Comparison of ENCODE assay signal across 21 cellular contexts in the genomic region with DNA sequence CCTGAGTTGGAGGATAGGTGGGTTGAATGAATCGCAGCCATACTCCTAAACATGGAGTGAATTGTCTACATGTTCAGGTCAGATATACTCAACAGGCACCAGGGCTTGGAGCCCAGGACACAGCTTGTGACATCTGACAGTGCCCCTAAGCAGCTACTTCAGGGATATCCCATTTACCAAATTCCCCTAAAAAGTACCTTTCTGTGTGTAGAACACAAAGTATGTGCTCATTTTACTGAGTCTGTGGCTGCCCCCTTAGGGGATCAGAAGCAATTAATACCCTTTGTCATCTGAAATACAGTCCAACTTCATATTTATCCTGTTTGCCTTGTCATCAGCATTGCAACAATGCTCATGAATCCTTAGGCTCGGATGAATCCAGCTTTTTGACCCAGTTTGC. TPM values are rescaled to one million over a fixed set of nuclear protein-coding genes. Genes with fewer than 3 reads are reported as not detected.
DNase-seq lines count a peak whose midpoint lies in the region; ATAC-seq and TF ChIP-seq lines count a peak whose summit lies in the region.
"Had no signal": no experiment of that assay in that cellular context is flagged by ENCODE, and none has a peak within 500 bp of the region (broad histone marks: within the 10 kb centered on the region; RNA-seq: fewer than 3 reads in every experiment).

No MANE protein-coding gene starts in this region.

- H3K79me2 ChIP-seq in GM23338 (replicated peaks; ENCODE audit: insufficient read depth) (no peaks in the 10 kb centered on the region), Loucy (ENCODE audit: insufficient read depth, low read length) (no peaks in the 10 kb centered on the region)

- H3K36me3 ChIP-seq in GM23338 (ENCODE audit: insufficient read depth), result no peaks in the 10 kb centered on the region
- no peaks in the 10 kb centered on the region for H3K36me3 ChIP-seq in Loucy (ENCODE audit: insufficient read depth, low read length)
- H3K36me3 ChIP-seq: BE2C, Peyer's patch, SJSA1 had no signal

- H3K9me2 ChIP-seq in GM23338 (ENCODE audit: insufficient read depth) (no peaks in the 10 kb centered on the region), Loucy (replicated peaks; ENCODE audit: low read depth, low read length) (no peaks in the 10 kb centered on the region)

- H2AFZ ChIP-seq in GM23338, result no peak overlapping the region
- H2AFZ ChIP-seq in Loucy (ENCODE audit: low read length), result peak overlapping the region; percentile 59; the same call in 1 of the 2 replicates

- H3K9me3 Mint-ChIP-seq in GM23338, result no peaks in the 10 kb centered on the region
- no peaks in the 10 kb centered on the region for H3K9me3 Mint-ChIP-seq in activated naive CD4-positive, alpha-beta T cell treated with anti-CD3 and anti-CD28 coated beads, Interleukin-2, amount 50 U/mL, for 72 hours
- H3K9me3 Mint-ChIP-seq: IgD-negative memory B cell had no signal

- peak; percentile 55 for ATAC-seq in GM18508 (IDR thresholded peaks at IDR 0.05; ENCODE audit: insufficient read depth, unreplicated experiment)
- ATAC-seq in GM23338, result no peak
- peak; percentile 18 for ATAC-seq in left colon
- no peak for ATAC-seq in GM21825 (IDR thresholded peaks at IDR 0.05; ENCODE audit: unreplicated experiment)
- no peak for ATAC-seq in activated naive CD4-positive, alpha-beta T cell treated with anti-CD3 and anti-CD28 coated beads, Interleukin-2, amount 50 U/mL, for 72 hours
- no peak for ATAC-seq in GM18502 (IDR thresholded peaks at IDR 0.05; ENCODE audit: poor library complexity, unreplicated experiment)
- ATAC-seq in HG03095 (IDR thresholded peaks at IDR 0.05; ENCODE audit: unreplicated experiment), result no peak

- 0 out of 2 replicates have a peak overlapping the region, but pooled peaks have one; percentile 30 for H3K27ac ChIP-seq in GM23338 (ENCODE audit: low read depth)
- H3K27ac ChIP-seq: Peyer's patch, SJSA1 had no signal

- H3K27ac Mint-ChIP-seq in GM23338, result no peak overlapping the region
- H3K27ac Mint-ChIP-seq in activated naive CD4-positive, alpha-beta T cell treated with anti-CD3 and anti-CD28 coated beads, Interleukin-2, amount 50 U/mL, for 72 hours, result no peak overlapping the region
- H3K27ac Mint-ChIP-seq: IgD-negative memory B cell had no signal

- H4K20me1 ChIP-seq in GM23338 (replicated peaks; ENCODE audit: insufficient read depth), result no peaks in the 10 kb centered on the region
- H4K20me1 ChIP-seq in Loucy (ENCODE audit: insufficient read depth, low read length, poor library complexity, severe bottlenecking), result no peaks in the 10 kb centered on the region

- H3K27me3 Mint-ChIP-seq in GM23338 (ENCODE audit: insufficient read depth, low read depth, poor library complexity), result peaks cover 10% of the 10 kb centered on the region

- DNase-seq in GM23338 (ENCODE audit: low spot score) (no peak), left colon (no peak)
- DNase-seq in activated naive CD4-positive, alpha-beta T cell treated with anti-CD3 and anti-CD28 coated beads, Interleukin-2, amount 50 U/mL, for 72 hours (ENCODE audit: low spot score in 2 of 2), result no peak
- DNase-seq: BE2C; CD4-positive, CD25-positive, alpha-beta regulatory T cell; COR-L47; Kasumi-1; MM.1S; NCI-H1092 treated with DMSO at 0.1 percent for 48 hours; NCI-H2029 treated with DMSO at 0.1 percent for 48 hours; NCI-H2171; NCI-H446; NCI-H526 treated with DMSO at 0.1 percent for 48 hours; Peyer's patch had no signal

- H3F3A ChIP-seq in GM23338 (replicated peaks; ENCODE audit: low read depth) (no peaks in the 10 kb centered on the region; the same call in 1 of the 2 replicates), Loucy (ENCODE audit: low read depth) (no peaks in the 10 kb centered on the region)

- TF ChIP-seq CTCF in GM23338 (conservative IDR thresholded peaks at IDR 0.05; ENCODE audit: low read depth in 2 of 2), result no peak
- no peak for TF ChIP-seq CTCF in Loucy (conservative IDR thresholded peaks at IDR 0.05; ENCODE audit: low read length)

- H3K9me3 ChIP-seq in Loucy (ENCODE audit: insufficient read depth, low read depth, low read length), result no peaks in the 10 kb centered on the region
- H3K9me3 ChIP-seq: BE2C, Peyer's patch, SJSA1 had no signal

- peaks cover 43% of the 10 kb centered on the region for H3K4me1 ChIP-seq in GM23338 (ENCODE audit: insufficient read depth)
- peaks cover 12% of the 10 kb centered on the region for H3K4me1 ChIP-seq in Loucy (ENCODE audit: insufficient read depth, low read length, poor library complexity, severe bottlenecking)
- H3K4me1 ChIP-seq: BE2C, Peyer's patch, SJSA1 had no signal

- peaks cover 6% of the 10 kb centered on the region; the same call in 2 of the 3 replicates for H3K36me3 Mint-ChIP-seq in GM23338 (ENCODE audit: low read depth)
- no peaks in the 10 kb centered on the region for H3K36me3 Mint-ChIP-seq in activated naive CD4-positive, alpha-beta T cell treated with anti-CD3 and anti-CD28 coated beads, Interleukin-2, amount 50 U/mL, for 72 hours
- H3K36me3 Mint-ChIP-seq: CD4-positive, CD25-positive, alpha-beta regulatory T cell; IgD-negative memory B cell had no signal

- H3K9ac ChIP-seq in Loucy (ENCODE audit: low read depth, low read length, poor library complexity, severe bottlenecking), result no peak overlapping the region

- intact Hi-C loops in left colon (cut with DNase I, micrococcal nuclease), result no loop called here

- no peak overlapping the region for H3K4me3 ChIP-seq in GM23338
- no peak overlapping the region for H3K4me3 ChIP-seq in Loucy (ENCODE audit: low read length, poor library complexity, severe bottlenecking)
- H3K4me3 ChIP-seq: Peyer's patch, SJSA1 had no signal

- no peak overlapping the region for H3K4me3 Mint-ChIP-seq in GM23338
- H3K4me3 Mint-ChIP-seq: CD4-positive, CD25-positive, alpha-beta regulatory T cell; IgD-negative memory B cell had no signal

- peaks cover 56% of the 10 kb centered on the region for H3K4me1 Mint-ChIP-seq in GM23338

- peak overlapping the region; percentile 59 for H3K4me2 ChIP-seq in GM23338
- no peak overlapping the region for H3K4me2 ChIP-seq in Loucy (ENCODE audit: low read depth, low read length, poor library complexity, severe bottlenecking)

- no peaks in the 10 kb centered on the region for H3K27me3 ChIP-seq in GM23338 (ENCODE audit: insufficient read depth)
- no peaks in the 10 kb centered on the region for H3K27me3 ChIP-seq in Loucy (ENCODE audit: insufficient read depth, low read length, poor library complexity, severe bottlenecking)
- H3K27me3 ChIP-seq: BE2C, Peyer's patch had no signal

RNA-seq across cellular contexts. Expression of gene TNFRSF11A, which starts 20.8 kb away (rescaled TPM):
- total RNA-seq in GM23338 (2014; rRNA removed; shearing (Covaris generic)), result 7.3 and 25.4 TPM in 2 replicates
- polyA plus RNA-seq in GM23338 (2016; fragmentation: Nextera tagmentation; extraction: Ambion mirVana), result 3.8 and 5.6 TPM in 2 replicates
- total RNA-seq in left colon, result 10 to 100 TPM; 56.2 to 83.3 TPM
- 10 to 100 TPM in 1 of 2 donors, under 1 TPM in 1; 0.82 to 15.8 TPM for total RNA-seq in activated naive CD4-positive, alpha-beta T cell treated with anti-CD3 and anti-CD28 coated beads, Interleukin-2, amount 50 U/mL, for 72 hours
- total RNA-seq: SJSA1 had no signal
- polyA plus RNA-seq: IgD-negative memory B cell had no signal

Comparison
In these comparisons a context has a peak if more than half of its experiments do, and no peak if none do; other contexts are left out.
1. ATAC-seq: peak in GM18508 (single experiment) and left colon (single experiment); none in GM23338 (single experiment), GM21825 (single experiment), activated naive CD4-positive, alpha-beta T cell treated with anti-CD3 and anti-CD28 coated beads, Interleukin-2, amount 50 U/mL, for 72 hours (0 of 2), GM18502 (single experiment) and HG03095 (single experiment).